ENCODE assay signal across 15 cellular contexts in the genomic region with DNA sequence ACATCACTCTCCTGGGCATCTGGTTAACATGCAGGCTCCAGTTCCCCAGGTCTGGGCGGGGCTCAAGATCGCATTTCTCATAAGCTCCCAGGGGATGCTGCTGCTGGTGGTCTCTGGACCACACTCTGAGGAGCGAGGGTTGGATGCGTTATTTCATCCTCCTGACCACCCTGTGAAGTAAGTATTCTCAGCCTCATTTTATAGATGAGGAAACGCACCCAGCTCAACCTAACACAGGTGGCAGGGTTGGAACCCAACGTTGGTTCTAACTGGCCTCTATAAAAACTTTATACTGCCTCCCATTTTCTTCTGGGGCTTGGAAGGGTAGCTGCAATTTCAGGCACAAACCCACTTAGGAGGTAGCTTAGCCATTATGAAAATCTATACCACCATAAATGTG.
A peak's percentile ranks its signal among the peaks of the same experiment; 100 is the strongest.
DNase-seq lines count a peak whose midpoint lies in the region; ATAC-seq and TF ChIP-seq lines count a peak whose summit lies in the region.
"Had no signal": no experiment of that assay in that cellular context is flagged by ENCODE, and none has a peak within 500 bp of the region (broad histone marks: within the 10 kb centered on the region; RNA-seq: fewer than 3 reads in every experiment).

No MANE protein-coding gene starts in this region.

- H3K4me3 Mint-ChIP-seq in activated CD4-positive, alpha-beta T cell treated with anti-CD3 and anti-CD28 coated beads, Interleukin-2, amount 10 ng/mL, durations not matched to agents 7 days and 5 days = no peak overlapping the region
- H3K4me3 Mint-ChIP-seq: CD4-positive, alpha-beta memory T cell; IgD-negative memory B cell had no signal

- peak; percentile 4 for DNase-seq in activated CD4-positive, alpha-beta T cell treated with anti-CD3 and anti-CD28 coated beads, Interleukin-2, amount 10 ng/mL, durations not matched to agents 7 days and 5 days
- no peak for DNase-seq in activated CD4-positive, alpha-beta T cell treated with anti-CD3 and anti-CD28 coated beads, Interleukin-2, amount 50 U/mL, for 1 hour
- DNase-seq in smooth muscle cell (lab: John Stamatoyannopoulos, UW; ENCODE audit: unreplicated experiment) = no peak
- DNase-seq in vagina (ENCODE audit: extremely low spot score in 2 of 2) = no peak
- DNase-seq in DMS53 (lab: John Stamatoyannopoulos, UW) = no peak
- DNase-seq: 8988T; AML-193; C1 segment of cervical spinal cord; CD4-positive, alpha-beta memory T cell; DMS153; GOT3 had no signal

- H3F3A ChIP-seq in OCI-LY1 (ENCODE audit: insufficient read depth, low read length) = no peaks in the 10 kb centered on the region
- H3F3A ChIP-seq in smooth muscle cell (ENCODE audit: low read depth) = peaks cover 5% of the 10 kb centered on the region

- WGBS in smooth muscle cell (ENCODE audit: low lambda C conversion rate) = 85% methylated on average over 6 of the region's 6 CpGs

- H3K9me3 ChIP-seq in OCI-LY1 (ENCODE audit: low read length) (peaks cover 4% of the 10 kb centered on the region; the same call in 1 of the 2 replicates), smooth muscle cell (replicated peaks; ENCODE audit: low read depth) (no peaks in the 10 kb centered on the region), vagina (no peaks in the 10 kb centered on the region)
- H3K9me3 ChIP-seq: HAP-1 had no signal

- no peaks in the 10 kb centered on the region for H3K9me2 ChIP-seq in OCI-LY1 (ENCODE audit: low read depth, low read length)

- intact Hi-C loops in vagina (cut with DNase I) = no loop called here

- no peak for ATAC-seq in HG03457 (IDR thresholded peaks at IDR 0.05; ENCODE audit: unreplicated experiment)

- no peaks in the 10 kb centered on the region for H4K20me1 ChIP-seq in OCI-LY1 (ENCODE audit: insufficient read depth, low read length)
- peaks cover 7% of the 10 kb centered on the region for H4K20me1 ChIP-seq in smooth muscle cell (ENCODE audit: low read depth)

- peaks cover 12% of the 10 kb centered on the region for H3K36me3 Mint-ChIP-seq in activated CD4-positive, alpha-beta T cell treated with anti-CD3 and anti-CD28 coated beads, Interleukin-2, amount 10 ng/mL, durations not matched to agents 7 days and 5 days (ENCODE audit: low read depth)

- H3K4me1 ChIP-seq in OCI-LY1 (ENCODE audit: insufficient read depth, low read length, severe bottlenecking) (peaks cover 67% of the 10 kb centered on the region), smooth muscle cell (ENCODE audit: low read depth) (peaks cover 3% of the 10 kb centered on the region), vagina (peaks cover 7% of the 10 kb centered on the region)
- H3K4me1 ChIP-seq: HAP-1 had no signal

- peak overlapping the region; percentile 57 for H3K27ac ChIP-seq in OCI-LY1 (ENCODE audit: low read depth, low read length, poor library complexity, severe bottlenecking)
- peak overlapping the region; percentile 84 for H3K27ac ChIP-seq in smooth muscle cell (ENCODE audit: low read depth)
- H3K27ac ChIP-seq in vagina = no peak overlapping the region

- H3K27me3 Mint-ChIP-seq in activated CD4-positive, alpha-beta T cell treated with anti-CD3 and anti-CD28 coated beads, Interleukin-2, amount 10 ng/mL, durations not matched to agents 7 days and 5 days = no peaks in the 10 kb centered on the region
- H3K27me3 Mint-ChIP-seq: CD4-positive, alpha-beta memory T cell had no signal

- CTCF ChIA-PET in activated CD4-positive, alpha-beta T cell treated with anti-CD3 and anti-CD28 coated beads, Interleukin-2, amount 10 ng/mL, durations not matched to agents 7 days and 5 days (lab: Charles Lee) = interaction anchor here (1.1 kb wide), 1 partner anchor 18 kb away, joined by 3 read pairs; no protein-coding TSS in a partner anchor

- peak overlapping the region; percentile 19; the same call in 1 of the 2 replicates for H3K4me2 ChIP-seq in OCI-LY1 (ENCODE audit: low read length)
- peak overlapping the region; percentile 50 for H3K4me2 ChIP-seq in smooth muscle cell

- POLR2A ChIA-PET in activated CD4-positive, alpha-beta T cell treated with anti-CD3 and anti-CD28 coated beads, Interleukin-2, amount 10 ng/mL, durations not matched to agents 7 days and 5 days (lab: Charles Lee) = no interaction called here

- no peak overlapping the region; the same call in 1 of the 2 replicates for H3K9ac ChIP-seq in OCI-LY1 (ENCODE audit: low read length)
- H3K9ac ChIP-seq in smooth muscle cell (ENCODE audit: low read depth) = peak overlapping the region; percentile 17

- H2AFZ ChIP-seq in OCI-LY1 (ENCODE audit: low read length) (no peak overlapping the region), smooth muscle cell (ENCODE audit: low read depth) (no peak overlapping the region)

- no peaks in the 10 kb centered on the region for H3K79me2 ChIP-seq in OCI-LY1 (ENCODE audit: insufficient read depth, low read length)
- H3K79me2 ChIP-seq in smooth muscle cell (ENCODE audit: low read depth) = no peaks in the 10 kb centered on the region

- H3K36me3 ChIP-seq in OCI-LY1 (ENCODE audit: insufficient read depth, low read length) (no peaks in the 10 kb centered on the region), smooth muscle cell (ENCODE audit: low read depth) (no peaks in the 10 kb centered on the region), vagina (no peaks in the 10 kb centered on the region)
- H3K36me3 ChIP-seq: HAP-1 had no signal

- H3K27me3 ChIP-seq in OCI-LY1 (ENCODE audit: insufficient read depth, low read length) = no peaks in the 10 kb centered on the region
- no peaks in the 10 kb centered on the region for H3K27me3 ChIP-seq in smooth muscle cell (ENCODE audit: low read depth)
- H3K27me3 ChIP-seq in vagina = no peaks in the 10 kb centered on the region

- H3K9me3 Mint-ChIP-seq in activated CD4-positive, alpha-beta T cell treated with anti-CD3 and anti-CD28 coated beads, Interleukin-2, amount 10 ng/mL, durations not matched to agents 7 days and 5 days = peaks cover 4% of the 10 kb centered on the region
- H3K9me3 Mint-ChIP-seq: CD4-positive, alpha-beta memory T cell; IgD-negative memory B cell had no signal

- H3K4me3 ChIP-seq in OCI-LY1 (ENCODE audit: low read depth, low read length, poor library complexity, severe bottlenecking) (no peak overlapping the region), smooth muscle cell (no peak overlapping the region), vagina (no peak overlapping the region)
- H3K4me3 ChIP-seq: HAP-1 had no signal

- H3K4me1 Mint-ChIP-seq in activated CD4-positive, alpha-beta T cell treated with anti-CD3 and anti-CD28 coated beads, Interleukin-2, amount 10 ng/mL, durations not matched to agents 7 days and 5 days = peaks cover 43% of the 10 kb centered on the region

- H3K27ac Mint-ChIP-seq in activated CD4-positive, alpha-beta T cell treated with anti-CD3 and anti-CD28 coated beads, Interleukin-2, amount 10 ng/mL, durations not matched to agents 7 days and 5 days = no peak overlapping the region
- H3K27ac Mint-ChIP-seq: CD4-positive, alpha-beta memory T cell had no signal

- TF ChIP-seq POLR2A in vagina (IDR thresholded peaks at IDR 0.05) = no peak

- TF ChIP-seq CTCF in OCI-LY1 (IDR thresholded peaks at IDR 0.05; ENCODE audit: low read length) (no peak), smooth muscle cell (IDR thresholded peaks at IDR 0.05; ENCODE audit: borderline replicate concordance, insufficient read depth, poor library complexity, severe bottlenecking) (no peak), vagina (IDR thresholded peaks at IDR 0.05) (no peak)
